1 cellular context compared by ENCODE assay signal in the genomic region with DNA sequence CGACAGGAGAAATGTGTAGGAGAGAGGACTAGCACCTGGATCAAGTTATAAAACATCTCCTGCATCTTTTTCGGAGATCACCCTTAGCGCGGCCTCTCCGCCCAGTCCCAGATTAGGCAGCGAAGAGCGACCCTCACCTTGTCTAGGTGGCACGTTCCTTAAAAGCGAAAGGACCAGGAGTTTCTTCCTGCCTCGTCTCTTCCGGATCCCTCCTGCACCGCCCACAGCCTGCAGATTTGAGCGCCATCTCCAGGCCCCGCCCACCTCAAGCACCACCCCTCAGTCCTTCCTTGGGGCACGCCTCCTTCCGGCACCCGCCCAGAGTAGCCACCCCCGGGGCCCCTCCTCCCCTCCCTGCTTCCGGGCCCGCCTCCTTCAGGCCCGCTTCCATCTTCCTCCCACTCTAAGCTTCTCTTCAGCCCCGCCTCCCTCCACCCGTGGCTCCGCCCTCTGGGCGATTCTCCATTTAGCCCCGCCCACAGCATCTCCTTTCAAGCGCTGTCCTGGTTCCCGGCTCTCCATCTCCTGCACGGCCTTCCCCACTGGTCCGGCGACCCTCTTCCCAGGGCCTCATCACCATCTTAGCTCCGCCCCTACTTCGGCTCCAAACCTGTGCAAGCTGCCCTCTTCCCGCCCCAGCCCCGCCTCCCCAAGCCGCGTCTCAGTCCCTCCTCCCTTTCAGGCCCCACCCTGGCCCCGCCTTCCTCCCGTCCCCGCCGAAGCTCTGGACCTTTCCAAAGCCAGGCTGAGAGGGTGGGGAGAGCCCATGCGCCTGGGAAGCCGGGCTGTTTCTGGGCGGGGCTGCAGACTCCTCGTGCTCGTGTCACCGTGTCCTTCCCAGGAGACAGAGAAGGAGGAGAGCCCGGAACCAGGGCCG.
A peak's percentile ranks its signal among the peaks of the same experiment; 100 is the strongest.
TF ChIP-seq lines count a peak whose summit lies in the region.

No MANE protein-coding gene starts in this region.

TF ChIP-seq in HepG2, 621 proteins besides CTCF, POLR2A, EP300 and RAD21 (continued from another document and continues in another):
- peak; percentile 60 for TF ChIP-seq SOX5 (CRISPR knock-in tag; IDR thresholded peaks at IDR 0.05; ENCODE audit: borderline replicate concordance)
- TF ChIP-seq SOX6 (IDR thresholded peaks at IDR 0.05), result no peak
- no peak; the same call in 1 of the 2 replicates for TF ChIP-seq SOX6 (CRISPR knock-in tag; IDR thresholded peaks at IDR 0.05)
- no peak for TF ChIP-seq TBP (CRISPR knock-in tag; IDR thresholded peaks at IDR 0.05)
- no peak for TF ChIP-seq JUND (CRISPR knock-in tag; IDR thresholded peaks at IDR 0.05)
- TF ChIP-seq, protein P1, sequence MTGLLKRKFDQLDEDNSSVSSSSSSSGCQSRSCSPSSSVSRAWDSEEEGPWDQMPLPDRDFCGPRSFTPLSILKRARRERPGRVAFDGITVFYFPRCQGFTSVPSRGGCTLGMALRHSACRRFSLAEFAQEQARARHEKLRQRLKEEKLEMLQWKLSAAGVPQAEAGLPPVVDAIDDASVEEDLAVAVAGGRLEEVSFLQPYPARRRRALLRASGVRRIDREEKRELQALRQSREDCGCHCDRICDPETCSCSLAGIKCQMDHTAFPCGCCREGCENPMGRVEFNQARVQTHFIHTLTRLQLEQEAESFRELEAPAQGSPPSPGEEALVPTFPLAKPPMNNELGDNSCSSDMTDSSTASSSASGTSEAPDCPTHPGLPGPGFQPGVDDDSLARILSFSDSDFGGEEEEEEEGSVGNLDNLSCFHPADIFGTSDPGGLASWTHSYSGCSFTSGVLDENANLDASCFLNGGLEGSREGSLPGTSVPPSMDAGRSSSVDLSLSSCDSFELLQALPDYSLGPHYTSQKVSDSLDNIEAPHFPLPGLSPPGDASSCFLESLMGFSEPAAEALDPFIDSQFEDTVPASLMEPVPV (CRISPR knock-in tag; IDR thresholded peaks at IDR 0.05), result no peak
- TF ChIP-seq REPIN1 (CRISPR knock-in tag; IDR thresholded peaks at IDR 0.05; ENCODE audit: borderline replicate concordance, low read depth), result peak; percentile 73; the same call in 1 of the 2 replicates
- TF ChIP-seq YEATS4 (CRISPR knock-in tag; IDR thresholded peaks at IDR 0.05; ENCODE audit: borderline replicate concordance), result peak; percentile 84
- TF ChIP-seq, protein P2, sequence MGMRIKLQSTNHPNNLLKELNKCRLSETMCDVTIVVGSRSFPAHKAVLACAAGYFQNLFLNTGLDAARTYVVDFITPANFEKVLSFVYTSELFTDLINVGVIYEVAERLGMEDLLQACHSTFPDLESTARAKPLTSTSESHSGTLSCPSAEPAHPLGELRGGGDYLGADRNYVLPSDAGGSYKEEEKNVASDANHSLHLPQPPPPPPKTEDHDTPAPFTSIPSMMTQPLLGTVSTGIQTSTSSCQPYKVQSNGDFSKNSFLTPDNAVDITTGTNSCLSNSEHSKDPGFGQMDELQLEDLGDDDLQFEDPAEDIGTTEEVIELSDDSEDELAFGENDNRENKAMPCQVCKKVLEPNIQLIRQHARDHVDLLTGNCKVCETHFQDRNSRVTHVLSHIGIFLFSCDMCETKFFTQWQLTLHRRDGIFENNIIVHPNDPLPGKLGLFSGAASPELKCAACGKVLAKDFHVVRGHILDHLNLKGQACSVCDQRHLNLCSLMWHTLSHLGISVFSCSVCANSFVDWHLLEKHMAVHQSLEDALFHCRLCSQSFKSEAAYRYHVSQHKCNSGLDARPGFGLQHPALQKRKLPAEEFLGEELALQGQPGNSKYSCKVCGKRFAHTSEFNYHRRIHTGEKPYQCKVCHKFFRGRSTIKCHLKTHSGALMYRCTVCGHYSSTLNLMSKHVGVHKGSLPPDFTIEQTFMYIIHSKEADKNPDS (CRISPR knock-in tag; IDR thresholded peaks at IDR 0.05), result no peak
- TF ChIP-seq, protein P3, sequence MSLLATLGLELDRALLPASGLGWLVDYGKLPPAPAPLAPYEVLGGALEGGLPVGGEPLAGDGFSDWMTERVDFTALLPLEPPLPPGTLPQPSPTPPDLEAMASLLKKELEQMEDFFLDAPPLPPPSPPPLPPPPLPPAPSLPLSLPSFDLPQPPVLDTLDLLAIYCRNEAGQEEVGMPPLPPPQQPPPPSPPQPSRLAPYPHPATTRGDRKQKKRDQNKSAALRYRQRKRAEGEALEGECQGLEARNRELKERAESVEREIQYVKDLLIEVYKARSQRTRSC (CRISPR knock-in tag; IDR thresholded peaks at IDR 0.05; ENCODE audit: low read depth), result 0 out of 2 replicates have a peak, but pooled peaks have one; percentile 92
- no peak for TF ChIP-seq MAF1 (CRISPR knock-in tag; IDR thresholded peaks at IDR 0.05; ENCODE audit: borderline replicate concordance)
- TF ChIP-seq SIN3B (IDR thresholded peaks at IDR 0.05; ENCODE audit: low read length), result no peak; the same call in 1 of the 2 replicates
- TF ChIP-seq ZSCAN21 (CRISPR knock-in tag; IDR thresholded peaks at IDR 0.05; ENCODE audit: borderline replicate concordance), result no peak; the same call in none of the 2 replicates
- TF ChIP-seq PHF5A (CRISPR knock-in tag; IDR thresholded peaks at IDR 0.05; ENCODE audit: low read depth, unreplicated experiment), result peak; percentile 86
- TF ChIP-seq, protein P4, sequence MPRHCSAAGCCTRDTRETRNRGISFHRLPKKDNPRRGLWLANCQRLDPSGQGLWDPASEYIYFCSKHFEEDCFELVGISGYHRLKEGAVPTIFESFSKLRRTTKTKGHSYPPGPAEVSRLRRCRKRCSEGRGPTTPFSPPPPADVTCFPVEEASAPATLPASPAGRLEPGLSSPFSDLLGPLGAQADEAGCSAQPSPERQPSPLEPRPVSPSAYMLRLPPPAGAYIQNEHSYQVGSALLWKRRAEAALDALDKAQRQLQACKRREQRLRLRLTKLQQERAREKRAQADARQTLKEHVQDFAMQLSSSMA (CRISPR knock-in tag; IDR thresholded peaks at IDR 0.05), result no peak
- peak; percentile 94 for TF ChIP-seq TAF1 (CRISPR knock-in tag; IDR thresholded peaks at IDR 0.05)
- no peak for TF ChIP-seq ZNF550 (CRISPR knock-in tag; IDR thresholded peaks at IDR 0.05; ENCODE audit: borderline replicate concordance)
- TF ChIP-seq, protein P5, sequence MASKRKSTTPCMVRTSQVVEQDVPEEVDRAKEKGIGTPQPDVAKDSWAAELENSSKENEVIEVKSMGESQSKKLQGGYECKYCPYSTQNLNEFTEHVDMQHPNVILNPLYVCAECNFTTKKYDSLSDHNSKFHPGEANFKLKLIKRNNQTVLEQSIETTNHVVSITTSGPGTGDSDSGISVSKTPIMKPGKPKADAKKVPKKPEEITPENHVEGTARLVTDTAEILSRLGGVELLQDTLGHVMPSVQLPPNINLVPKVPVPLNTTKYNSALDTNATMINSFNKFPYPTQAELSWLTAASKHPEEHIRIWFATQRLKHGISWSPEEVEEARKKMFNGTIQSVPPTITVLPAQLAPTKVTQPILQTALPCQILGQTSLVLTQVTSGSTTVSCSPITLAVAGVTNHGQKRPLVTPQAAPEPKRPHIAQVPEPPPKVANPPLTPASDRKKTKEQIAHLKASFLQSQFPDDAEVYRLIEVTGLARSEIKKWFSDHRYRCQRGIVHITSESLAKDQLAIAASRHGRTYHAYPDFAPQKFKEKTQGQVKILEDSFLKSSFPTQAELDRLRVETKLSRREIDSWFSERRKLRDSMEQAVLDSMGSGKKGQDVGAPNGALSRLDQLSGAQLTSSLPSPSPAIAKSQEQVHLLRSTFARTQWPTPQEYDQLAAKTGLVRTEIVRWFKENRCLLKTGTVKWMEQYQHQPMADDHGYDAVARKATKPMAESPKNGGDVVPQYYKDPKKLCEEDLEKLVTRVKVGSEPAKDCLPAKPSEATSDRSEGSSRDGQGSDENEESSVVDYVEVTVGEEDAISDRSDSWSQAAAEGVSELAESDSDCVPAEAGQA (IDR thresholded peaks at IDR 0.05; ENCODE audit: low read depth), result no peak; the same call in 1 of the 2 replicates
- TF ChIP-seq, protein P5 (CRISPR knock-in tag; IDR thresholded peaks at IDR 0.05; ENCODE audit: borderline replicate concordance), result no peak
- TF ChIP-seq CHD2 (IDR thresholded peaks at IDR 0.05; ENCODE audit: low read depth, low read length), result peak; percentile 45
- no peak for TF ChIP-seq ZNF12 (CRISPR knock-in tag; IDR thresholded peaks at IDR 0.05)
- TF ChIP-seq, protein P6, sequence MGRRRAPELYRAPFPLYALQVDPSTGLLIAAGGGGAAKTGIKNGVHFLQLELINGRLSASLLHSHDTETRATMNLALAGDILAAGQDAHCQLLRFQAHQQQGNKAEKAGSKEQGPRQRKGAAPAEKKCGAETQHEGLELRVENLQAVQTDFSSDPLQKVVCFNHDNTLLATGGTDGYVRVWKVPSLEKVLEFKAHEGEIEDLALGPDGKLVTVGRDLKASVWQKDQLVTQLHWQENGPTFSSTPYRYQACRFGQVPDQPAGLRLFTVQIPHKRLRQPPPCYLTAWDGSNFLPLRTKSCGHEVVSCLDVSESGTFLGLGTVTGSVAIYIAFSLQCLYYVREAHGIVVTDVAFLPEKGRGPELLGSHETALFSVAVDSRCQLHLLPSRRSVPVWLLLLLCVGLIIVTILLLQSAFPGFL (CRISPR knock-in tag; IDR thresholded peaks at IDR 0.05), result no peak; the same call in 1 of the 2 replicates
- TF ChIP-seq KLF12 (CRISPR knock-in tag; IDR thresholded peaks at IDR 0.05; ENCODE audit: borderline replicate concordance), result peak; percentile 92; the same call in 1 of the 2 replicates
- peak; percentile 38; the same call in 1 of the 2 replicates for TF ChIP-seq ATF7-NPFF (CRISPR knock-in tag; IDR thresholded peaks at IDR 0.05; ENCODE audit: low read depth)
- peak; percentile 79; the same call in 1 of the 2 replicates for TF ChIP-seq RFXAP (CRISPR knock-in tag; IDR thresholded peaks at IDR 0.05; ENCODE audit: borderline replicate concordance)
- TF ChIP-seq, protein P7, sequence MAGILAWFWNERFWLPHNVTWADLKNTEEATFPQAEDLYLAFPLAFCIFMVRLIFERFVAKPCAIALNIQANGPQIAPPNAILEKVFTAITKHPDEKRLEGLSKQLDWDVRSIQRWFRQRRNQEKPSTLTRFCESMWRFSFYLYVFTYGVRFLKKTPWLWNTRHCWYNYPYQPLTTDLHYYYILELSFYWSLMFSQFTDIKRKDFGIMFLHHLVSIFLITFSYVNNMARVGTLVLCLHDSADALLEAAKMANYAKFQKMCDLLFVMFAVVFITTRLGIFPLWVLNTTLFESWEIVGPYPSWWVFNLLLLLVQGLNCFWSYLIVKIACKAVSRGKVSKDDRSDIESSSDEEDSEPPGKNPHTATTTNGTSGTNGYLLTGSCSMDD (CRISPR knock-in tag; IDR thresholded peaks at IDR 0.05), result no peak
- 0 out of 2 replicates have a peak, but pooled peaks have one; percentile 3 for TF ChIP-seq ZNF446 (CRISPR knock-in tag; IDR thresholded peaks at IDR 0.05)
- no peak for TF ChIP-seq ARID2 (CRISPR knock-in tag; IDR thresholded peaks at IDR 0.05; ENCODE audit: borderline replicate concordance)
- no peak for TF ChIP-seq SOX13 (IDR thresholded peaks at IDR 0.05)
- TF ChIP-seq SOX13 (CRISPR knock-in tag; conservative IDR thresholded peaks at IDR 0.05 in 1 of 2, IDR thresholded peaks at IDR 0.05 in 1 of 2), result peak in 1 of 2 experiments; percentile 68; a peak in 1 of 4 replicates
- no peak for TF ChIP-seq ATAD3A (CRISPR knock-in tag; IDR thresholded peaks at IDR 0.05)
- TF ChIP-seq, protein P8, sequence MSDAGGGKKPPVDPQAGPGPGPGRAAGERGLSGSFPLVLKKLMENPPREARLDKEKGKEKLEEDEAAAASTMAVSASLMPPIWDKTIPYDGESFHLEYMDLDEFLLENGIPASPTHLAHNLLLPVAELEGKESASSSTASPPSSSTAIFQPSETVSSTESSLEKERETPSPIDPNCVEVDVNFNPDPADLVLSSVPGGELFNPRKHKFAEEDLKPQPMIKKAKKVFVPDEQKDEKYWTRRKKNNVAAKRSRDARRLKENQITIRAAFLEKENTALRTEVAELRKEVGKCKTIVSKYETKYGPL (CRISPR knock-in tag; IDR thresholded peaks at IDR 0.05), result no peak
- peak; percentile 87; the same call in 1 of the 2 replicates for TF ChIP-seq ZNF180 (CRISPR knock-in tag; IDR thresholded peaks at IDR 0.05; ENCODE audit: borderline replicate concordance, low read depth)
- no peak for TF ChIP-seq ZFYVE20 (CRISPR knock-in tag; IDR thresholded peaks at IDR 0.05; ENCODE audit: borderline replicate concordance, low read depth)
- TF ChIP-seq HOXA3 (CRISPR knock-in tag; IDR thresholded peaks at IDR 0.05), result peak; percentile 72; the same call in 1 of the 2 replicates
- peak; percentile 39; the same call in 1 of the 2 replicates for TF ChIP-seq SATB2 (CRISPR knock-in tag; IDR thresholded peaks at IDR 0.05)
- no peak for TF ChIP-seq ZNF674 (CRISPR knock-in tag; IDR thresholded peaks at IDR 0.05; ENCODE audit: low read depth)
- TF ChIP-seq ZNF34 (CRISPR knock-in tag; IDR thresholded peaks at IDR 0.05; ENCODE audit: borderline replicate concordance), result no peak
- TF ChIP-seq SYNCRIP (IDR thresholded peaks at IDR 0.05; ENCODE audit: insufficient read depth, low read depth, low read length), result no peak
- TF ChIP-seq, protein P9, sequence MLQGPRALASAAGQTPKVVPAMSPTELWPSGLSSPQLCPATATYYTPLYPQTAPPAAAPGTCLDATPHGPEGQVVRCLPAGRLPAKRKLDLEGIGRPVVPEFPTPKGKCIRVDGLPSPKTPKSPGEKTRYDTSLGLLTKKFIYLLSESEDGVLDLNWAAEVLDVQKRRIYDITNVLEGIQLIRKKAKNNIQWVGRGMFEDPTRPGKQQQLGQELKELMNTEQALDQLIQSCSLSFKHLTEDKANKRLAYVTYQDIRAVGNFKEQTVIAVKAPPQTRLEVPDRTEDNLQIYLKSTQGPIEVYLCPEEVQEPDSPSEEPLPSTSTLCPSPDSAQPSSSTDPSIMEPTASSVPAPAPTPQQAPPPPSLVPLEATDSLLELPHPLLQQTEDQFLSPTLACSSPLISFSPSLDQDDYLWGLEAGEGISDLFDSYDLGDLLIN (CRISPR knock-in tag; IDR thresholded peaks at IDR 0.05; ENCODE audit: borderline replicate concordance), result 0 out of 2 replicates have a peak, but pooled peaks have one; percentile 18
- TF ChIP-seq SP4 (CRISPR knock-in tag; IDR thresholded peaks at IDR 0.05), result peak; percentile 100
- TF ChIP-seq, protein P10, sequence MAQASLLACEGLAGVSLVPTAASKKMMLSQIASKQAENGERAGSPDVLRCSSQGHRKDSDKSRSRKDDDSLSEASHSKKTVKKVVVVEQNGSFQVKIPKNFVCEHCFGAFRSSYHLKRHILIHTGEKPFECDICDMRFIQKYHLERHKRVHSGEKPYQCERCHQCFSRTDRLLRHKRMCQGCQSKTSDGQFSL (CRISPR knock-in tag; IDR thresholded peaks at IDR 0.05), result peak; percentile 19; the same call in 1 of the 2 replicates
- peak; percentile 58; the same call in 1 of the 2 replicates for TF ChIP-seq MEIS2 (CRISPR knock-in tag; IDR thresholded peaks at IDR 0.05)
- TF ChIP-seq ZBTB7A (CRISPR knock-in tag; IDR thresholded peaks at IDR 0.05), result no peak; the same call in 1 of the 2 replicates
- peak; percentile 49; the same call in 1 of the 2 replicates for TF ChIP-seq TMF1 (CRISPR knock-in tag; IDR thresholded peaks at IDR 0.05; ENCODE audit: low read depth)
